In the genomic region with DNA sequence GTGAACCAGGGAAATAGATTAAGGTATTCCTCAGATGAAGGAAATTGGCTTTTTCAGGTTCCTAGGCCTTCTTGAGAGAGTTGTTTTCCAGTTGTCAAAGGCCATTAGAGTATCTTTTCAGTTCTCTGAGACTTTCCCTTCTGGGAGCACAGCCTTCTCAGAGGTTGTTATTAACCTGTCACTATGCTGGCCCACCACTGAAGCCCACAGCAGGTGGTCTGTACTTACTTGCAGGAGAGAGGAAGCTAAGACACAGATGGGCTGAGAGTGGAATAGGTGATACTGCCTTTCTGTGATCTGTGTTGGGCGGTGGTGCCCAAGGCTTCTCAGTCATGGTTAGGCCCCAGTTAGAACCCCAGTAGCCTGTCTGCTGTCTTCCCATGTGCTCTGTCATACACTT, we compare ENCODE assay signal across 1 cellular context.
TF ChIP-seq lines count a peak whose summit lies in the region.

No MANE protein-coding gene starts in this region.

TF ChIP-seq in GM23338, 12 proteins besides CTCF, POLR2A, EP300 and RAD21 (continued from another document):
- TF ChIP-seq ZNF462 (CRISPR knock-in tag; IDR thresholded peaks at IDR 0.05), result no peak
- TF ChIP-seq STAT1 (IDR thresholded peaks at IDR 0.05; ENCODE audit: unreplicated experiment), result no peak
- no peak for TF ChIP-seq POLR2AphosphoS5 (IDR thresholded peaks at IDR 0.05; ENCODE audit: low read depth)
- TF ChIP-seq, protein P1, sequence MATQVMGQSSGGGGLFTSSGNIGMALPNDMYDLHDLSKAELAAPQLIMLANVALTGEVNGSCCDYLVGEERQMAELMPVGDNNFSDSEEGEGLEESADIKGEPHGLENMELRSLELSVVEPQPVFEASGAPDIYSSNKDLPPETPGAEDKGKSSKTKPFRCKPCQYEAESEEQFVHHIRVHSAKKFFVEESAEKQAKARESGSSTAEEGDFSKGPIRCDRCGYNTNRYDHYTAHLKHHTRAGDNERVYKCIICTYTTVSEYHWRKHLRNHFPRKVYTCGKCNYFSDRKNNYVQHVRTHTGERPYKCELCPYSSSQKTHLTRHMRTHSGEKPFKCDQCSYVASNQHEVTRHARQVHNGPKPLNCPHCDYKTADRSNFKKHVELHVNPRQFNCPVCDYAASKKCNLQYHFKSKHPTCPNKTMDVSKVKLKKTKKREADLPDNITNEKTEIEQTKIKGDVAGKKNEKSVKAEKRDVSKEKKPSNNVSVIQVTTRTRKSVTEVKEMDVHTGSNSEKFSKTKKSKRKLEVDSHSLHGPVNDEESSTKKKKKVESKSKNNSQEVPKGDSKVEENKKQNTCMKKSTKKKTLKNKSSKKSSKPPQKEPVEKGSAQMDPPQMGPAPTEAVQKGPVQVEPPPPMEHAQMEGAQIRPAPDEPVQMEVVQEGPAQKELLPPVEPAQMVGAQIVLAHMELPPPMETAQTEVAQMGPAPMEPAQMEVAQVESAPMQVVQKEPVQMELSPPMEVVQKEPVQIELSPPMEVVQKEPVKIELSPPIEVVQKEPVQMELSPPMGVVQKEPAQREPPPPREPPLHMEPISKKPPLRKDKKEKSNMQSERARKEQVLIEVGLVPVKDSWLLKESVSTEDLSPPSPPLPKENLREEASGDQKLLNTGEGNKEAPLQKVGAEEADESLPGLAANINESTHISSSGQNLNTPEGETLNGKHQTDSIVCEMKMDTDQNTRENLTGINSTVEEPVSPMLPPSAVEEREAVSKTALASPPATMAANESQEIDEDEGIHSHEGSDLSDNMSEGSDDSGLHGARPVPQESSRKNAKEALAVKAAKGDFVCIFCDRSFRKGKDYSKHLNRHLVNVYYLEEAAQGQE (IDR thresholded peaks at IDR 0.05; ENCODE audit: unreplicated experiment), result no peak
TF ChIP-seq in GM23338: peak in this region for 0.
